Comparison of ENCODE assay signal across 8 cellular contexts in genomic region chr1:19210772-19211549, GRCh38. TPM values are rescaled to one million over a fixed set of nuclear protein-coding genes. Genes with fewer than 3 reads are reported as not detected.
DNase-seq lines count a peak whose midpoint lies in the region; ATAC-seq and TF ChIP-seq lines count a peak whose summit lies in the region.

No MANE protein-coding gene starts in this region.

- no peak for TF ChIP-seq CTCF in RWPE1 (conservative IDR thresholded peaks at IDR 0.05; ENCODE audit: low read depth)
- no peak for TF ChIP-seq CTCF in epithelial cell of esophagus (IDR thresholded peaks at IDR 0.05; ENCODE audit: insufficient read depth, low read depth, low read length, missing control alignments)

- DNase-seq in activated T-cell treated with anti-CD3 and anti-CD28 coated beads, Interleukin-2, amount 50 U/mL, for 4 hours, result no peak
- no peak for DNase-seq in activated T-cell treated with anti-CD3 and anti-CD28 coated beads, Interleukin-2, amount 50 U/mL, for 48 hours
- no peak for DNase-seq in RWPE1 (ENCODE audit: low spot score)
- DNase-seq in epithelial cell of esophagus (ENCODE audit: low read depth), result peak; percentile 4
- DNase-seq in neuronal stem cell (ENCODE audit: low spot score), result no peak
- no peak for DNase-seq in stimulated activated CD4-positive, alpha-beta T cell treated with anti-CD3 and anti-CD28 coated beads, Interleukin-1b, Interleukin-23, amount 100 ng/mL, for 48 hours

- H3K27ac ChIP-seq in RWPE1 (peak overlapping the region; percentile 85), neuronal stem cell (replicated peaks; ENCODE audit: low read length) (peak overlapping the region; percentile 67)

- no peak overlapping the region for H2BK5ac ChIP-seq in neuronal stem cell (ENCODE audit: low read length)

- H2BK120ac ChIP-seq in neuronal stem cell (ENCODE audit: low read depth, low read length), result no peak overlapping the region

- no peak overlapping the region for H2BK15ac ChIP-seq in neuronal stem cell (ENCODE audit: low read length)

- no peaks in the 10 kb centered on the region for H3K9me3 Mint-ChIP-seq in activated T-cell treated with anti-CD3 and anti-CD28 coated beads, Interleukin-2, amount 50 U/mL, for 4 hours

- no peak overlapping the region for H2BK12ac ChIP-seq in neuronal stem cell (ENCODE audit: low read length)

- POLR2A ChIA-PET in RWPE1 (lab: Yijun Ruan, JAX; ENCODE audit: low non-redundant PET), result no interaction called here

- peaks cover 7 to 8% of the 10 kb centered on the region in 2 donors for H3K4me1 ChIP-seq in neuronal stem cell (ENCODE audit: control insufficient read depth in 2 of 2, insufficient read depth in 1 of 2, low read depth in 1 of 2, low read length in 2 of 2)

- H3K23ac ChIP-seq in neuronal stem cell (ENCODE audit: low read depth, low read length, poor library complexity), result no peak overlapping the region

- H4K8ac ChIP-seq in neuronal stem cell (ENCODE audit: low read depth, low read length), result no peak overlapping the region

- peak overlapping the region; percentile 88 for H2AFZ ChIP-seq in neuronal stem cell (ENCODE audit: low read length)

- H3K9me3 ChIP-seq in neuronal stem cell (replicated peaks in 1 of 2; ENCODE audit: control insufficient read depth in 2 of 2, insufficient read depth in 1 of 2, low read depth in 1 of 2, low read length in 2 of 2), result no peaks in the 10 kb centered on the region

- no CpG with 5 or more reads among the region's 12 CpGs for WGBS in neuronal stem cell (ENCODE audit: extremely low coverage in 2 of 2, insufficient read length in 2 of 2, insufficient replicate concordance in 1 of 2), 2 donors

- peak overlapping the region; percentile 97 for H3K4me3 Mint-ChIP-seq in activated T-cell treated with anti-CD3 and anti-CD28 coated beads, Interleukin-2, amount 50 U/mL, for 4 hours

- peaks cover 21% of the 10 kb centered on the region for H3K36me3 Mint-ChIP-seq in activated T-cell treated with anti-CD3 and anti-CD28 coated beads, Interleukin-2, amount 50 U/mL, for 4 hours (ENCODE audit: insufficient read depth)

- peaks cover 6% of the 10 kb centered on the region for H3K79me1 ChIP-seq in neuronal stem cell (ENCODE audit: low read depth, low read length)

- no peaks in the 10 kb centered on the region for H3K27me3 Mint-ChIP-seq in activated T-cell treated with anti-CD3 and anti-CD28 coated beads, Interleukin-2, amount 50 U/mL, for 4 hours (ENCODE audit: low read depth)

- no peak overlapping the region for H3K9ac ChIP-seq in neuronal stem cell (ENCODE audit: low read depth, low read length, poor library complexity)

- no peak for ATAC-seq in activated T-cell treated with anti-CD3 and anti-CD28 coated beads, Interleukin-2, amount 50 U/mL, for 4 hours
- ATAC-seq in GM19463 (IDR thresholded peaks at IDR 0.05; ENCODE audit: unreplicated experiment), result no peak
- ATAC-seq in HG02763 (IDR thresholded peaks at IDR 0.05; ENCODE audit: unreplicated experiment), result no peak

- H3K4me2 ChIP-seq in neuronal stem cell (ENCODE audit: insufficient read depth, low read length, poor library complexity, severe bottlenecking), result peak overlapping the region; percentile 66

- peaks cover 0 to 45% of the 10 kb centered on the region in 2 donors for H3K36me3 ChIP-seq in neuronal stem cell (replicated peaks in 1 of 2; ENCODE audit: control insufficient read depth in 2 of 2, insufficient read depth in 2 of 2, low read length in 2 of 2)

- H3K4ac ChIP-seq in neuronal stem cell (ENCODE audit: low read length), result no peak overlapping the region

- no peaks in the 10 kb centered on the region for H3K27me3 ChIP-seq in neuronal stem cell (ENCODE audit: control insufficient read depth in 3 of 3, insufficient read depth in 3 of 3, low read depth in 1 of 3, low read length in 3 of 3)

- peak overlapping the region; percentile 82 for H3K4me3 ChIP-seq in epithelial cell of esophagus (ENCODE audit: low read length)
- H3K4me3 ChIP-seq in neuronal stem cell (ENCODE audit: low read length in 2 of 2), result peak overlapping the region; percentile 75 to 96

- H3K4me1 Mint-ChIP-seq in activated T-cell treated with anti-CD3 and anti-CD28 coated beads, Interleukin-2, amount 50 U/mL, for 4 hours (ENCODE audit: low read depth), result peaks cover 73% of the 10 kb centered on the region

- H3K18ac ChIP-seq in neuronal stem cell (ENCODE audit: low read length), result no peak overlapping the region

- no peak overlapping the region for H4K91ac ChIP-seq in neuronal stem cell (ENCODE audit: low read depth, low read length, poor library complexity)

- no peak overlapping the region for H3K14ac ChIP-seq in neuronal stem cell (ENCODE audit: low read length)

- H2AK5ac ChIP-seq in neuronal stem cell (ENCODE audit: low read depth, low read length), result no peak overlapping the region

- CTCF ChIA-PET in RWPE1 (lab: Yijun Ruan, JAX), result no interaction called here

RNA-seq across cellular contexts. Expression of gene UBR4, which starts 0.9 kb away (rescaled TPM):
- 100 to 1,000 TPM; 102 to 123 (median 108) TPM for total RNA-seq in activated T-cell treated with anti-CD3 and anti-CD28 coated beads, Interleukin-2, amount 50 U/mL, for 4 hours
- polyA plus RNA-seq in neuronal stem cell (2013, experiment 1 of 2), result 32.1 TPM
- 32.4 TPM for polyA plus RNA-seq in neuronal stem cell (2013, experiment 2 of 2)

RNA-seq across cellular contexts. Expression of gene EMC1, which starts 40.4 kb away (rescaled TPM):
- 10 to 100 TPM; 74.8 to 79.6 (median 77.0) TPM for total RNA-seq in activated T-cell treated with anti-CD3 and anti-CD28 coated beads, Interleukin-2, amount 50 U/mL, for 4 hours
- 19.9 TPM for polyA plus RNA-seq in neuronal stem cell (2013, experiment 1 of 2)
- 21.2 TPM for polyA plus RNA-seq in neuronal stem cell (2013, experiment 2 of 2)

RNA-seq across cellular contexts. Expression of gene MRTO4, which starts 40.6 kb away (rescaled TPM):
- 100 to 1,000 TPM; 199 to 231 (median 207) TPM for total RNA-seq in activated T-cell treated with anti-CD3 and anti-CD28 coated beads, Interleukin-2, amount 50 U/mL, for 4 hours
- 29.5 TPM for polyA plus RNA-seq in neuronal stem cell (2013, experiment 1 of 2)
- polyA plus RNA-seq in neuronal stem cell (2013, experiment 2 of 2), result 28.5 TPM
